ENCODE assay signal across 9 cellular contexts in genomic region chr17:8041249-8041928, GRCh38. TPM values are rescaled to one million over a fixed set of nuclear protein-coding genes. Genes with fewer than 3 reads are reported as not detected.
DNase-seq lines count a peak whose midpoint lies in the region; ATAC-seq and TF ChIP-seq lines count a peak whose summit lies in the region.
"Had no signal": no experiment of that assay in that cellular context is flagged by ENCODE, and none has a peak within 500 bp of the region (broad histone marks: within the 10 kb centered on the region; RNA-seq: fewer than 3 reads in every experiment).

No MANE protein-coding gene starts in this region.

- TF ChIP-seq CTCF in HCT116 (IDR thresholded peaks at IDR 0.05 in 2 of 3, conservative IDR thresholded peaks at IDR 0.05 in 1 of 3; ENCODE audit: borderline replicate concordance in 1 of 3, insufficient read depth in 1 of 3, low read depth in 2 of 3, low read length in 2 of 3) (peak; percentile 56 to 96 (median 82)), PC-9 (conservative IDR thresholded peaks at IDR 0.05) (peak; percentile 77), right atrium auricular region (IDR thresholded peaks at IDR 0.05) (peak; percentile 23 to 66)

- DNase-seq in COLO668 (lab: John Stamatoyannopoulos, UW; ENCODE audit: unreplicated experiment), result peak; percentile 7
- peak; percentile 72 for DNase-seq in HCT116 (ENCODE audit: low read depth, low spot score)
- DNase-seq in PC-9, result peak; percentile 43 to 51
- DNase-seq in amniotic epithelial cell (ENCODE audit: low read depth), result peak; percentile 99
- DNase-seq in right atrium auricular region (ENCODE audit: low spot score), result peak; percentile 62
- peak; percentile 92 for DNase-seq in skeletal muscle cell (ENCODE audit: low read depth)
- DNase-seq in middle frontal gyrus (ENCODE audit: extremely low spot score, low spot score), result no peak

- 0 out of 2 replicates have a peak overlapping the region, but pooled peaks have one; percentile 1 for H3K4me2 ChIP-seq in HCT116 (ENCODE audit: low read length)
- peak overlapping the region; percentile 48; the same call in 1 of the 2 replicates for H3K4me2 ChIP-seq in PC-9

- H4K20me1 ChIP-seq in HCT116 (ENCODE audit: insufficient read depth) (no peaks in the 10 kb centered on the region), PC-9 (ENCODE audit: insufficient read depth) (no peaks in the 10 kb centered on the region)

- intact Hi-C loops in HCT116 (cut with micrococcal nuclease) (loop anchor here (1.0 to 5.0 kb wide), 5 partner anchors 25 to 297 kb away; no protein-coding TSS in a partner anchor), PC-9 (cut with micrococcal nuclease; ENCODE audit: unreplicated experiment) (loop anchor here (1.0 to 5.0 kb wide), 7 partner anchors 25 to 994 kb away; no protein-coding TSS in a partner anchor)

- peak; percentile 78 for ATAC-seq in HCT116
- no peak for ATAC-seq in HG03439 (IDR thresholded peaks at IDR 0.05; ENCODE audit: unreplicated experiment)

- POLR2A ChIA-PET in HCT116 (lab: Charles Lee), result interaction anchor here (0.7 to 1.4 kb wide), 4 partner anchors 25 to 462 kb away, joined by 3 to 6 read pairs (median 4); partner anchors contain the start of gene CD68
- POLR2A ChIA-PET in PC-9 (lab: Charles Lee; ENCODE audit: unreplicated experiment), result interaction anchor here (0.8 kb wide), 1 partner anchor 51 kb away, joined by 8 read pairs; no protein-coding TSS in a partner anchor

- peak; percentile 97 for TF ChIP-seq RAD21 in HCT116 (IDR thresholded peaks at IDR 0.05; ENCODE audit: low read depth)

- RAD21 ChIA-PET in HCT116 (lab: Charles Lee; ENCODE audit: low non-redundant PET in 1 of 2, low total read pairs in 2 of 2, uncharacterized antibody in 2 of 2, unreplicated experiment in 2 of 2), result interaction anchor here (0.8 to 2.0 kb wide), 10 partner anchors 19 to 298 kb away, joined by 3 to 13 read pairs (median 4); no protein-coding TSS in a partner anchor

- H3K27me3 ChIP-seq in HCT116 (ENCODE audit: insufficient read depth, low read length) (no peaks in the 10 kb centered on the region), PC-9 (ENCODE audit: insufficient read depth, low read depth) (no peaks in the 10 kb centered on the region), right atrium auricular region (peaks cover 0 to 6% of the 10 kb centered on the region in 2 donors)

- H3K4me1 ChIP-seq in HCT116 (ENCODE audit: control insufficient read depth in 1 of 2, insufficient read depth in 2 of 2, low read length in 2 of 2), result peaks cover 0 to 6% of the 10 kb centered on the region in 2 experiments; a peak in 1 of 4 replicates
- H3K4me1 ChIP-seq in PC-9 (replicated peaks; ENCODE audit: insufficient read depth), result peaks cover 5% of the 10 kb centered on the region; the same call in 1 of the 2 replicates
- H3K4me1 ChIP-seq in right atrium auricular region, result peaks cover 0 to 8% of the 10 kb centered on the region in 2 donors

- H2AFZ ChIP-seq in HCT116 (ENCODE audit: low read depth, low read length, poor library complexity, severe bottlenecking), result peak overlapping the region; percentile 83
- no peak overlapping the region for H2AFZ ChIP-seq in PC-9

- H3K4me3 ChIP-seq in HCT116 (replicated peaks in 1 of 2; ENCODE audit: low read depth in 1 of 2, low read length in 2 of 2) (no peak overlapping the region), PC-9 (no peak overlapping the region), right atrium auricular region (no peak overlapping the region), skeletal muscle cell (ENCODE audit: low read depth, low read length) (no peak overlapping the region)

- H3K9me3 ChIP-seq in HCT116 (ENCODE audit: control insufficient read depth in 1 of 2, insufficient read depth in 1 of 2, low read depth in 1 of 2, low read length in 2 of 2), result no peaks in the 10 kb centered on the region
- H3K9me3 ChIP-seq in PC-9 (ENCODE audit: insufficient read depth, low read depth), result no peaks in the 10 kb centered on the region
- H3K9me3 ChIP-seq in right atrium auricular region, result no peaks in the 10 kb centered on the region

- BruUV-seq in HCT116 (replicated peaks; lab: Mats Ljungman, UMichigan) (no TSS peak), PC-9 (replicated peaks; lab: Mats Ljungman, UMichigan) (no TSS peak)

- H3K36me3 ChIP-seq in HCT116 (ENCODE audit: control insufficient read depth in 1 of 2, insufficient read depth in 2 of 2, low read length in 2 of 2) (no peaks in the 10 kb centered on the region), PC-9 (ENCODE audit: low read depth) (no peaks in the 10 kb centered on the region), right atrium auricular region (no peaks in the 10 kb centered on the region)

- no peaks in the 10 kb centered on the region for H3K79me2 ChIP-seq in HCT116 (ENCODE audit: insufficient read depth, low read length)
- no peaks in the 10 kb centered on the region for H3K79me2 ChIP-seq in PC-9 (ENCODE audit: low read depth)

- peaks cover 9% of the 10 kb centered on the region; the same call in 1 of the 2 replicates for H3F3A ChIP-seq in PC-9 (ENCODE audit: insufficient read depth, low read depth)

- CTCF ChIA-PET in HCT116 (lab: Charles Lee), result interaction anchor here (0.7 to 2.9 kb wide), 32 partner anchors 9 to 712 kb away, joined by 3 to 55 read pairs (median 6); partner anchors contain the start of genes CD68, CNTROB, NAA38 and NEURL4
- CTCF ChIA-PET in PC-9 (lab: Charles Lee), result interaction anchor here (0.5 to 1.7 kb wide), 17 partner anchors 11 to 298 kb away, joined by 3 to 13 read pairs (median 5); partner anchors contain the start of genes CNTROB and TRAPPC1

- TF ChIP-seq POLR2A in HCT116 (IDR thresholded peaks at IDR 0.05; ENCODE audit: borderline replicate concordance, extremely low read depth, insufficient read depth, insufficient read length), result no peak

- H3K9ac ChIP-seq in HCT116 (ENCODE audit: low read length), result no peak overlapping the region

- H3K27ac ChIP-seq in HCT116 (ENCODE audit: low read depth, low read length), result no peak overlapping the region
- no peak overlapping the region for H3K27ac ChIP-seq in PC-9
- H3K27ac ChIP-seq in right atrium auricular region, result peak overlapping the region in 1 of 2 donors; percentile 14

- H3K9me2 ChIP-seq in HCT116 (ENCODE audit: insufficient read depth), result no peaks in the 10 kb centered on the region
- H3K9me2 ChIP-seq in PC-9 (ENCODE audit: insufficient read depth), result no peaks in the 10 kb centered on the region

TF ChIP-seq in HCT116, 20 proteins besides CTCF, POLR2A, EP300 and RAD21:
- peak; percentile 15 for TF ChIP-seq TCF7L2 (IDR thresholded peaks at IDR 0.05; ENCODE audit: borderline replicate concordance, extremely low read depth, insufficient read depth, insufficient read length)
- no peak for TF ChIP-seq SIN3A (IDR thresholded peaks at IDR 0.05; ENCODE audit: low read depth)

RNA-seq across cellular contexts. Expression of gene ALOX15B, which starts 2.5 kb away (rescaled TPM):
- total RNA-seq in HCT116 (2021; ENCODE audit: unreplicated experiment), result 0.30 TPM
- 0.01 and 0.07 TPM in 2 replicates for polyA plus RNA-seq in HCT116 (2012)
- total RNA-seq in PC-9 (2021), result not detected in 2 replicates
- total RNA-seq in right atrium auricular region, result 1 to 10 TPM; 1.2 to 1.8 TPM
- total RNA-seq: T-helper 1 cell treated with Interleukin-12 subunit alpha and Interleukin-12 subunit beta and Interleukin-4 antibody, amounts not matched to agents 30 ng/mL and 1 ng/mL, for 36 hours had no signal

RNA-seq across cellular contexts. Expression of gene GUCY2D, which starts 39.0 kb away (rescaled TPM):
- total RNA-seq in HCT116 (2021; ENCODE audit: unreplicated experiment) (1.4 TPM), PC-9 (2021) (0.79 TPM in 1 of 2 replicates, not detected in the other), right atrium auricular region (not detected)
- polyA plus RNA-seq in HCT116 (2012), result 1.1 and 2.9 TPM in 2 replicates
- total RNA-seq: T-helper 1 cell treated with Interleukin-12 subunit alpha and Interleukin-12 subunit beta and Interleukin-4 antibody, amounts not matched to agents 30 ng/mL and 1 ng/mL, for 36 hours had no signal

RNA-seq across cellular contexts. Expression of gene ALOX12B, which starts 46.1 kb away (rescaled TPM):
- total RNA-seq in HCT116 (2021; ENCODE audit: unreplicated experiment) (3.8 TPM), PC-9 (2021) (not detected in 2 replicates), right atrium auricular region (under 1 TPM in 1 of 2 donors, not detected in 1; 0.43 TPM)
- polyA plus RNA-seq in HCT116 (2012), result 3.8 and 4.7 TPM in 2 replicates
- total RNA-seq: T-helper 1 cell treated with Interleukin-12 subunit alpha and Interleukin-12 subunit beta and Interleukin-4 antibody, amounts not matched to agents 30 ng/mL and 1 ng/mL, for 36 hours had no signal
